1 cellular context compared by ENCODE assay signal in genomic region chr17:39602533-39603303, GRCh38.
TF ChIP-seq lines count a peak whose summit lies in the region.

No MANE protein-coding gene starts in this region.

TF ChIP-seq in HEK293, 187 proteins besides CTCF, POLR2A, EP300 and RAD21 (continued from another document):
- TF ChIP-seq, protein P1, sequence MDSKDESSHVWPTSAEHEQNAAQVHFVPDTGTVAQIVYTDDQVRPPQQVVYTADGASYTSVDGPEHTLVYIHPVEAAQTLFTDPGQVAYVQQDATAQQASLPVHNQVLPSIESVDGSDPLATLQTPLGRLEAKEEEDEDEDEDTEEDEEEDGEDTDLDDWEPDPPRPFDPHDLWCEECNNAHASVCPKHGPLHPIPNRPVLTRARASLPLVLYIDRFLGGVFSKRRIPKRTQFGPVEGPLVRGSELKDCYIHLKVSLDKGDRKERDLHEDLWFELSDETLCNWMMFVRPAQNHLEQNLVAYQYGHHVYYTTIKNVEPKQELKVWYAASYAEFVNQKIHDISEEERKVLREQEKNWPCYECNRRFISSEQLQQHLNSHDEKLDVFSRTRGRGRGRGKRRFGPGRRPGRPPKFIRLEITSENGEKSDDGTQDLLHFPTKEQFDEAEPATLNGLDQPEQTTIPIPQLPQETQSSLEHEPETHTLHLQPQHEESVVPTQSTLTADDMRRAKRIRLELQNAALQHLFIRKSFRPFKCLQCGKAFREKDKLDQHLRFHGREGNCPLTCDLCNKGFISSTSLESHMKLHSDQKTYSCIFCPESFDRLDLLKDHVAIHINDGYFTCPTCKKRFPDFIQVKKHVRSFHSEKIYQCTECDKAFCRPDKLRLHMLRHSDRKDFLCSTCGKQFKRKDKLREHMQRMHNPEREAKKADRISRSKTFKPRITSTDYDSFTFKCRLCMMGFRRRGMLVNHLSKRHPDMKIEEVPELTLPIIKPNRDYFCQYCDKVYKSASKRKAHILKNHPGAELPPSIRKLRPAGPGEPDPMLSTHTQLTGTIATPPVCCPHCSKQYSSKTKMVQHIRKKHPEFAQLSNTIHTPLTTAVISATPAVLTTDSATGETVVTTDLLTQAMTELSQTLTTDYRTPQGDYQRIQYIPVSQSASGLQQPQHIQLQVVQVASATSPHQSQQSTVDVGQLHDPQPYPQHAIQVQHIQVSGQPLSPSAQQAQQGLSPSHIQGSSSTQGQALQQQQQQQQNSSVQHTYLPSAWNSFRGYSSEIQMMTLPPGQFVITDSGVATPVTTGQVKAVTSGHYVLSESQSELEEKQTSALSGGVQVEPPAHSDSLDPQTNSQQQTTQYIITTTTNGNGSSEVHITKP (tag by site-specific recombination; IDR thresholded peaks at IDR 0.05): peak; percentile 93
- 0 out of 2 replicates have a peak, but pooled peaks have one; percentile 9 for TF ChIP-seq ZFHX2 (tag by site-specific recombination; conservative IDR thresholded peaks at IDR 0.05)
